1 cellular context compared by ENCODE assay signal in the genomic region with DNA sequence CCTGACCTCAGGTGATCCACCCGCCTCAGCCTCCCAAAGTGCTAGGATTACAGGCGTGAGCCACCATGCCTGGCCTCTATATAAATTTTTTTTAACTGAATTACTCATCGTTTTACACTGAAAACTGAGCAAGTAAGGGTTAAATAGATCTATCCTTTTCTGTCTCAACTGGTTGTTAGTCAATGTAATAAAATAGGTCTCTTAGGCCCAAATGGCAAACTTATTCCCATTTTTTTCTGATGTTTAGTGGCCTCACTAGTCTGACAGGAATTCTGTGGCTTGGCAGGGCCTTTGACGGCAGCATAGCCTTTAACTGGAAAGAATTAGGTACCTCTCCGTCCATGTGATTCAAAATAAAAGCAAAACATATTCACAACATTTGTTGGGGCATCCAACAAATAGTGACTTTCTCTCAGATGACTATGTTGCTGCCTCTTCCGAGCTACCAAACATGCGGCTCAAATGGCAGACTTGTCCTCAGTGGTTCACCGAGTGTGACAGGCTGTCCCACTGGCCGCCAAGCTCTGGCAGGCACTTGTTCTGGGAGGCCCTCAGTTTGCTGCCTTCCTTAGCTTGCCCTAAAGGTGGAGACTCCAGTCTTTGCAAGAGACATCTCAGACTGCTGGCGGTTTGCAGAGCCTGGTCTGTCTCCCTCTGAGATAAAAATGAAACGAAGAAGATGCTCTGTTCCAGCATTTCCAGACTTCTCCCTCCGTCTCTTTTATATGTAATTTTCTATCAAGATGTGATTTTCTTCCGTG.
TF ChIP-seq lines count a peak whose summit lies in the region.

No MANE protein-coding gene starts in this region.

TF ChIP-seq in GM12878, 131 proteins besides CTCF, POLR2A, EP300 and RAD21:
- no peak for TF ChIP-seq RFX5 (IDR thresholded peaks at IDR 0.05; ENCODE audit: low read depth, low read length)
- TF ChIP-seq, protein P1, sequence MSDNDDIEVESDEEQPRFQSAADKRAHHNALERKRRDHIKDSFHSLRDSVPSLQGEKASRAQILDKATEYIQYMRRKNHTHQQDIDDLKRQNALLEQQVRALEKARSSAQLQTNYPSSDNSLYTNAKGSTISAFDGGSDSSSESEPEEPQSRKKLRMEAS (IDR thresholded peaks at IDR 0.05; ENCODE audit: low read depth, low read length), result no peak
- TF ChIP-seq POU2F2 (IDR thresholded peaks at IDR 0.05; ENCODE audit: borderline replicate concordance, low read depth, low read length), result no peak
